ENCODE assay signal across 8 cellular contexts in genomic region chr13:100694722-100695644, GRCh38. TPM values are rescaled to one million over a fixed set of nuclear protein-coding genes. Genes with fewer than 3 reads are reported as not detected.
DNase-seq lines count a peak whose midpoint lies in the region; ATAC-seq and TF ChIP-seq lines count a peak whose summit lies in the region.

No MANE protein-coding gene starts in this region.

- TF ChIP-seq CTCF in endothelial cell (IDR thresholded peaks at IDR 0.05; ENCODE audit: unreplicated experiment), result no peak

- H2BK120ac ChIP-seq in neuronal stem cell (ENCODE audit: low read depth, low read length), result no peak overlapping the region

- H3K4me1 Mint-ChIP-seq in endothelial cell (ENCODE audit: unreplicated experiment), result no peaks in the 10 kb centered on the region

- H2AFZ ChIP-seq in neuronal stem cell (ENCODE audit: low read length), result peak overlapping the region; percentile 78

- no peaks in the 10 kb centered on the region for H3K79me1 ChIP-seq in neuronal stem cell (ENCODE audit: low read depth, low read length)

- H2AK5ac ChIP-seq in neuronal stem cell (ENCODE audit: low read depth, low read length), result no peak overlapping the region

- no peaks in the 10 kb centered on the region for H3K9me3 Mint-ChIP-seq in endothelial cell (ENCODE audit: unreplicated experiment)

- H3K4me3 Mint-ChIP-seq in endothelial cell (ENCODE audit: unreplicated experiment), result no peak overlapping the region

- H2BK12ac ChIP-seq in neuronal stem cell (ENCODE audit: low read length), result no peak overlapping the region

- H3K18ac ChIP-seq in neuronal stem cell (ENCODE audit: low read length), result no peak overlapping the region

- H2BK5ac ChIP-seq in neuronal stem cell (ENCODE audit: low read length), result no peak overlapping the region

- H3K23ac ChIP-seq in neuronal stem cell (ENCODE audit: low read depth, low read length, poor library complexity), result no peak overlapping the region

- H3K27ac Mint-ChIP-seq in endothelial cell (ENCODE audit: unreplicated experiment), result no peak overlapping the region

- no peak overlapping the region for H4K91ac ChIP-seq in neuronal stem cell (ENCODE audit: low read depth, low read length, poor library complexity)

- H3K4me1 ChIP-seq in neuronal stem cell (ENCODE audit: control insufficient read depth in 2 of 2, insufficient read depth in 1 of 2, low read depth in 1 of 2, low read length in 2 of 2), result no peaks in the 10 kb centered on the region

- peaks cover 0 to 5% (median 0%) of the 10 kb centered on the region in 3 experiments for H3K27me3 ChIP-seq in neuronal stem cell (ENCODE audit: control insufficient read depth in 3 of 3, insufficient read depth in 3 of 3, low read depth in 1 of 3, low read length in 3 of 3)

- H3K27me3 Mint-ChIP-seq in endothelial cell (ENCODE audit: unreplicated experiment), result peaks cover 3% of the 10 kb centered on the region

- H3K9me3 ChIP-seq in neuronal stem cell (replicated peaks in 1 of 2; ENCODE audit: control insufficient read depth in 2 of 2, insufficient read depth in 1 of 2, low read depth in 1 of 2, low read length in 2 of 2), result peaks cover 0 to 7% of the 10 kb centered on the region in 2 donors

- H3K36me3 ChIP-seq in neuronal stem cell (replicated peaks in 1 of 2; ENCODE audit: control insufficient read depth in 2 of 2, insufficient read depth in 2 of 2, low read length in 2 of 2), result no peaks in the 10 kb centered on the region

- no CpG with 5 or more reads among the region's 12 CpGs for WGBS in neuronal stem cell (ENCODE audit: extremely low coverage in 2 of 2, insufficient read length in 2 of 2, insufficient replicate concordance in 1 of 2), 2 donors

- no peak overlapping the region for H2BK15ac ChIP-seq in neuronal stem cell (ENCODE audit: low read length)

- H3K36me3 Mint-ChIP-seq in endothelial cell (ENCODE audit: low read depth, unreplicated experiment), result peaks cover 4% of the 10 kb centered on the region

- no peak for ATAC-seq in HG03520 (IDR thresholded peaks at IDR 0.05; ENCODE audit: unreplicated experiment)

- no peak overlapping the region for H3K4me2 ChIP-seq in neuronal stem cell (ENCODE audit: insufficient read depth, low read length, poor library complexity, severe bottlenecking)

- H3K14ac ChIP-seq in neuronal stem cell (ENCODE audit: low read length), result no peak overlapping the region

- no peak overlapping the region for H3K4ac ChIP-seq in neuronal stem cell (ENCODE audit: low read length)

- no peak overlapping the region for H3K27ac ChIP-seq in neuronal stem cell (replicated peaks; ENCODE audit: low read length)

- no peak overlapping the region for H4K8ac ChIP-seq in neuronal stem cell (ENCODE audit: low read depth, low read length)

- H3K9ac ChIP-seq in neuronal stem cell (ENCODE audit: low read depth, low read length, poor library complexity), result no peak overlapping the region

- no peak overlapping the region for H3K4me3 ChIP-seq in neuronal stem cell (ENCODE audit: low read length in 2 of 2)

- DNase-seq in GM04503 (ENCODE audit: low read depth) (peak; percentile 9), NAMALWA (ENCODE audit: low spot score) (peak; percentile 31), endothelial cell (ENCODE audit: low spot score) (peak; percentile 71), neuronal stem cell (ENCODE audit: low spot score) (peak; percentile 17), NCI-H1694 treated with DMSO at 0.1 percent for 48 hours (lab: John Stamatoyannopoulos, UW) (no peak), cortex of kidney (lab: John Stamatoyannopoulos, UW) (no peak), DMS153 treated with DMSO at 0.1 percent for 48 hours (lab: John Stamatoyannopoulos, UW; ENCODE audit: unreplicated experiment) (no peak)

RNA-seq across cellular contexts. Expression of gene TMTC4, which starts 20.4 kb away (rescaled TPM):
- total RNA-seq in endothelial cell (ENCODE audit: unreplicated experiment), result 40.1 TPM
- polyA plus RNA-seq in neuronal stem cell (2013, experiment 1 of 2), result 36.5 TPM
- 36.3 TPM for polyA plus RNA-seq in neuronal stem cell (2013, experiment 2 of 2)

Comparison
In these comparisons a context has a peak if more than half of its experiments do, and no peak if none do; other contexts are left out.
1. DNase-seq: peak in GM04503 (single experiment), NAMALWA (single experiment), endothelial cell (single experiment) and neuronal stem cell (single experiment); none in NCI-H1694 treated with DMSO at 0.1 percent for 48 hours (single experiment), cortex of kidney (single experiment) and DMS153 treated with DMSO at 0.1 percent for 48 hours (single experiment).